ENCODE assay signal across 8 cellular contexts in genomic region chr11:68040121-68040956, GRCh38. TPM values are rescaled to one million over a fixed set of nuclear protein-coding genes. Genes with fewer than 3 reads are reported as not detected.
A peak's percentile ranks its signal among the peaks of the same experiment; 100 is the strongest.
DNase-seq lines count a peak whose midpoint lies in the region; ATAC-seq and TF ChIP-seq lines count a peak whose summit lies in the region.

No MANE protein-coding gene starts in this region.

- H3K27ac Mint-ChIP-seq in endothelial cell (ENCODE audit: unreplicated experiment): peak overlapping the region; percentile 80
- peak overlapping the region; percentile 82 for H3K27ac Mint-ChIP-seq in type B pancreatic cell

- peaks cover 41% of the 10 kb centered on the region for H3K4me1 ChIP-seq in mucosa of stomach (ENCODE audit: control insufficient read depth, insufficient read depth, low read length)

- H3K36me3 ChIP-seq in mucosa of stomach (ENCODE audit: control insufficient read depth, insufficient read depth, low read length): peaks cover 6% of the 10 kb centered on the region

- H3K9ac ChIP-seq in mucosa of stomach (ENCODE audit: low read length): peak overlapping the region; percentile 95

- H3K9me3 Mint-ChIP-seq in endothelial cell (ENCODE audit: unreplicated experiment): no peaks in the 10 kb centered on the region
- no peaks in the 10 kb centered on the region for H3K9me3 Mint-ChIP-seq in type B pancreatic cell

- TF ChIP-seq CTCF in endothelial cell (IDR thresholded peaks at IDR 0.05; ENCODE audit: unreplicated experiment): no peak
- TF ChIP-seq CTCF in type B pancreatic cell (conservative IDR thresholded peaks at IDR 0.05): no peak

- peaks cover 9% of the 10 kb centered on the region for H3K27me3 Mint-ChIP-seq in endothelial cell (ENCODE audit: unreplicated experiment)
- H3K27me3 Mint-ChIP-seq in type B pancreatic cell: no peaks in the 10 kb centered on the region

- H3K9me3 ChIP-seq in mucosa of stomach (ENCODE audit: control insufficient read depth, low read length): no peaks in the 10 kb centered on the region

- DNase-seq in DMS53 (lab: John Stamatoyannopoulos, UW) (peak; percentile 91), NCI-H1436 treated with DMSO at 0.1 percent for 48 hours (lab: John Stamatoyannopoulos, UW) (peak; percentile 22), endothelial cell (ENCODE audit: low spot score) (peak; percentile 53), type B pancreatic cell (ENCODE audit: extremely low spot score, unreplicated experiment) (peak; percentile 71)
- peak; percentile 37 for DNase-seq in activated CD4-positive, alpha-beta T cell treated with anti-CD3 and anti-CD28 coated beads, Interleukin-2, amount 50 U/mL, for 1 hour

- peak overlapping the region; percentile 94 for H3K4me3 ChIP-seq in mucosa of stomach (ENCODE audit: low read length)

- H3K36me3 Mint-ChIP-seq in endothelial cell (ENCODE audit: low read depth, unreplicated experiment) (peaks cover 3% of the 10 kb centered on the region), type B pancreatic cell (no peaks in the 10 kb centered on the region)

- peaks cover 16% of the 10 kb centered on the region for H3K4me1 Mint-ChIP-seq in endothelial cell (ENCODE audit: unreplicated experiment)
- peaks cover 7% of the 10 kb centered on the region for H3K4me1 Mint-ChIP-seq in type B pancreatic cell (ENCODE audit: unreplicated experiment)

- no peaks in the 10 kb centered on the region for H3K27me3 ChIP-seq in mucosa of stomach (ENCODE audit: control insufficient read depth, insufficient read depth, low read length)

- ATAC-seq in GM21619 (IDR thresholded peaks at IDR 0.05; ENCODE audit: unreplicated experiment): peak; percentile 53
- ATAC-seq in GM19467 (IDR thresholded peaks at IDR 0.05; ENCODE audit: unreplicated experiment): no peak

- H3K4me3 Mint-ChIP-seq in endothelial cell (ENCODE audit: unreplicated experiment) (peak overlapping the region; percentile 83), type B pancreatic cell (peak overlapping the region; percentile 80)

RNA-seq across cellular contexts. Expression of gene TCIRG1, which starts 1.5 kb away (rescaled TPM):
- total RNA-seq in endothelial cell (ENCODE audit: unreplicated experiment): 294 TPM
- 37.0 and 49.7 TPM in 2 replicates for total RNA-seq in type B pancreatic cell (ENCODE audit: low replicate concordance)

RNA-seq across cellular contexts. Expression of gene NDUFS8, which starts 9.9 kb away (rescaled TPM):
- total RNA-seq in endothelial cell (ENCODE audit: unreplicated experiment): 144 TPM
- 153 and 168 TPM in 2 replicates for total RNA-seq in type B pancreatic cell (ENCODE audit: low replicate concordance)

RNA-seq across cellular contexts. Expression of gene ALDH3B1, which starts 30.2 kb away (rescaled TPM):
- not detected for total RNA-seq in endothelial cell (ENCODE audit: unreplicated experiment)
- total RNA-seq in type B pancreatic cell (ENCODE audit: low replicate concordance): 0.95 and 1.7 TPM in 2 replicates

RNA-seq across cellular contexts. Expression of gene UNC93B1, which starts 36.4 kb away (rescaled TPM):
- total RNA-seq in endothelial cell (ENCODE audit: unreplicated experiment) (13.1 TPM), type B pancreatic cell (ENCODE audit: low replicate concordance) (13.0 and 13.7 TPM in 2 replicates)

Comparison
In these comparisons a context has a peak if more than half of its experiments do, and no peak if none do; other contexts are left out.
1. DNase-seq: peak in every context shown above with its lines; median percentile 91 in DMS53; 71 in type B pancreatic cell; 53 in endothelial cell; 37 in activated CD4-positive, alpha-beta T cell treated with anti-CD3 and anti-CD28 coated beads, Interleukin-2, amount 50 U/mL, for 1 hour; 22 in NCI-H1436 treated with DMSO at 0.1 percent for 48 hours.